In genomic region chr15:100252779-100253417, GRCh38 we compare ENCODE assay signal across 21 cellular contexts.
DNase-seq lines count a peak whose midpoint lies in the region; ATAC-seq and TF ChIP-seq lines count a peak whose summit lies in the region.
"Had no signal": no experiment of that assay in that cellular context is flagged by ENCODE, and none has a peak within 500 bp of the region (broad histone marks: within the 10 kb centered on the region; RNA-seq: fewer than 3 reads in every experiment).

No MANE protein-coding gene starts in this region.

- DNase-seq in DMS153 (lab: John Stamatoyannopoulos, UW) (peak; percentile 1), DMS153 treated with DMSO at 0.1 percent for 48 hours (lab: John Stamatoyannopoulos, UW; ENCODE audit: unreplicated experiment) (no peak), left colon (no peak), ureter (ENCODE audit: low spot score) (peak; percentile 30), osteocyte (ENCODE audit: extremely low spot score, unreplicated experiment) (no peak)
- peak; percentile 3 for DNase-seq in activated CD8-positive, alpha-beta memory T cell treated with anti-CD3 and anti-CD28 coated beads, Interleukin-2, amount 10 ng/mL, durations not matched to agents 7 days and 5 days
- no peak for DNase-seq in activated CD4-positive, CD25-positive, alpha-beta regulatory T cell treated with anti-CD3 and anti-CD28 coated beads, Interleukin-2, amount 50 U/mL, for 72 hours
- DNase-seq: Calu3; CD8-positive, alpha-beta memory T cell; DMS79 treated with DMSO at 0.1 percent for 48 hours; H9; HFFc6; IMR-90; NCI-H1092 treated with DMSO at 0.1 percent for 48 hours; NCI-H1436 treated with DMSO at 0.1 percent for 48 hours; NCI-H1930; NCI-H510A; PC-9; RPMI8226; SHP77 had no signal

- intact Hi-C loops in left colon (cut with DNase I, micrococcal nuclease) = no loop called here

- no peaks in the 10 kb centered on the region for H3K36me3 Mint-ChIP-seq in activated CD8-positive, alpha-beta memory T cell treated with anti-CD3 and anti-CD28 coated beads, Interleukin-2, amount 10 ng/mL, durations not matched to agents 7 days and 5 days
- H3K36me3 Mint-ChIP-seq in osteocyte (ENCODE audit: unreplicated experiment) = peaks cover 2% of the 10 kb centered on the region

- CTCF ChIA-PET in activated CD8-positive, alpha-beta memory T cell treated with anti-CD3 and anti-CD28 coated beads, Interleukin-2, amount 10 ng/mL, durations not matched to agents 7 days and 5 days (lab: Charles Lee) = no interaction called here

- no peak for TF ChIP-seq CTCF in osteocyte (IDR thresholded peaks at IDR 0.05)

- peaks cover 2% of the 10 kb centered on the region for H3K9me3 Mint-ChIP-seq in activated CD8-positive, alpha-beta memory T cell treated with anti-CD3 and anti-CD28 coated beads, Interleukin-2, amount 10 ng/mL, durations not matched to agents 7 days and 5 days (ENCODE audit: low read depth)
- peaks cover 14% of the 10 kb centered on the region for H3K9me3 Mint-ChIP-seq in osteocyte (ENCODE audit: unreplicated experiment)

- no peaks in the 10 kb centered on the region for H3K27me3 Mint-ChIP-seq in activated CD8-positive, alpha-beta memory T cell treated with anti-CD3 and anti-CD28 coated beads, Interleukin-2, amount 10 ng/mL, durations not matched to agents 7 days and 5 days
- no peaks in the 10 kb centered on the region for H3K27me3 Mint-ChIP-seq in osteocyte (ENCODE audit: unreplicated experiment)
- H3K27me3 Mint-ChIP-seq: CD8-positive, alpha-beta memory T cell had no signal

- no peak overlapping the region for H3K27ac Mint-ChIP-seq in activated CD8-positive, alpha-beta memory T cell treated with anti-CD3 and anti-CD28 coated beads, Interleukin-2, amount 10 ng/mL, durations not matched to agents 7 days and 5 days
- H3K27ac Mint-ChIP-seq in osteocyte (ENCODE audit: unreplicated experiment) = no peak overlapping the region
- H3K27ac Mint-ChIP-seq: H9, HFFc6 had no signal

- no peak overlapping the region for H3K4me3 Mint-ChIP-seq in activated CD8-positive, alpha-beta memory T cell treated with anti-CD3 and anti-CD28 coated beads, Interleukin-2, amount 10 ng/mL, durations not matched to agents 7 days and 5 days
- H3K4me3 Mint-ChIP-seq in osteocyte (ENCODE audit: unreplicated experiment) = no peak overlapping the region
- H3K4me3 Mint-ChIP-seq: CD8-positive, alpha-beta memory T cell; H9; HFFc6 had no signal

- H3K4me1 Mint-ChIP-seq in activated CD8-positive, alpha-beta memory T cell treated with anti-CD3 and anti-CD28 coated beads, Interleukin-2, amount 10 ng/mL, durations not matched to agents 7 days and 5 days = no peaks in the 10 kb centered on the region
- H3K4me1 Mint-ChIP-seq in osteocyte (ENCODE audit: unreplicated experiment) = no peaks in the 10 kb centered on the region
- H3K4me1 Mint-ChIP-seq: CD8-positive, alpha-beta memory T cell; H9 had no signal

- ATAC-seq in activated CD8-positive, alpha-beta memory T cell treated with anti-CD3 and anti-CD28 coated beads, Interleukin-2, amount 10 ng/mL, durations not matched to agents 7 days and 5 days = no peak
- ATAC-seq in left colon (peak; percentile 76), HG03097 (IDR thresholded peaks at IDR 0.05; ENCODE audit: low FRiP score, unreplicated experiment) (no peak)

Comparison
In these comparisons a context has a peak if more than half of its experiments do, and no peak if none do; other contexts are left out.
1. DNase-seq: peak in DMS153 (single experiment), activated CD8-positive, alpha-beta memory T cell treated with anti-CD3 and anti-CD28 coated beads, Interleukin-2, amount 10 ng/mL, durations not matched to agents 7 days and 5 days (single experiment) and ureter (single experiment); none in DMS153 treated with DMSO at 0.1 percent for 48 hours (single experiment), left colon (0 of 2), osteocyte (single experiment) and activated CD4-positive, CD25-positive, alpha-beta regulatory T cell treated with anti-CD3 and anti-CD28 coated beads, Interleukin-2, amount 50 U/mL, for 72 hours (single experiment).